16 cellular contexts compared by ENCODE assay signal in genomic region chr11:36402568-36403181, GRCh38.
"Had no signal": no experiment of that assay in that cellular context is flagged by ENCODE, and none has a peak within 500 bp of the region (broad histone marks: within the 10 kb centered on the region; RNA-seq: fewer than 3 reads in every experiment).

No MANE protein-coding gene starts in this region.

- H3K4me3 Mint-ChIP-seq: activated CD4-positive, alpha-beta T cell treated with anti-CD3 and anti-CD28 coated beads, Interleukin-2, amount 10 ng/mL, durations not matched to agents 7 days and 5 days; activated naive CD8-positive, alpha-beta T cell treated with anti-CD3 and anti-CD28 coated beads, Interleukin-2, amount 10 ng/mL, durations not matched to agents 7 days and 5 days; brain; stimulated activated naive CD8-positive, alpha-beta T cell treated with anti-CD3 and anti-CD28 coated beads, Interleukin-15, Interleukin-2, amounts not matched to agents 100 ng/mL and 50 ng/mL, for 24 hours had no signal

- H3K9me3 Mint-ChIP-seq: activated CD4-positive, alpha-beta T cell treated with anti-CD3 and anti-CD28 coated beads, Interleukin-2, amount 10 ng/mL, durations not matched to agents 7 days and 5 days; activated naive CD8-positive, alpha-beta T cell treated with anti-CD3 and anti-CD28 coated beads, Interleukin-2, amount 10 ng/mL, durations not matched to agents 7 days and 5 days; brain; stimulated activated naive CD8-positive, alpha-beta T cell treated with anti-CD3 and anti-CD28 coated beads, Interleukin-15, Interleukin-2, amounts not matched to agents 100 ng/mL and 50 ng/mL, for 24 hours had no signal

- H3K27me3 ChIP-seq: upper lobe of left lung had no signal

- DNase-seq: activated CD4-positive, alpha-beta T cell treated with anti-CD3 and anti-CD28 coated beads, Interleukin-2, amount 10 ng/mL, durations not matched to agents 7 days and 5 days; activated CD4-positive, CD25-positive, alpha-beta regulatory T cell; activated naive CD4-positive, alpha-beta T cell; activated naive CD8-positive, alpha-beta T cell treated with anti-CD3 and anti-CD28 coated beads, Interleukin-2, amount 10 ng/mL, durations not matched to agents 7 days and 5 days; cerebellar nuclear complex; lower lobe of right lung; midbrain; posterior cingulate gyrus; retina; stimulated activated CD4-positive, alpha-beta T cell treated with anti-CD3 and anti-CD28 coated beads, Interleukin-15, amount 100 ng/mL, for 24 hours; stimulated activated CD4-positive, alpha-beta T cell treated with anti-CD3 and anti-CD28 coated beads, Interleukin-4, amount 100 ng/mL, for 24 hours; upper lobe of left lung had no signal

- ATAC-seq: esophagus mucosa, lower lobe of right lung had no signal

- H3K9me3 ChIP-seq: lower lobe of right lung, upper lobe of left lung had no signal

- H3K4me3 ChIP-seq: lower lobe of right lung, skin epidermis, upper lobe of left lung had no signal

- H3K27ac ChIP-seq: lower lobe of right lung, skin epidermis, upper lobe of left lung had no signal

- H3K27ac Mint-ChIP-seq: activated CD4-positive, alpha-beta T cell treated with anti-CD3 and anti-CD28 coated beads, Interleukin-2, amount 10 ng/mL, durations not matched to agents 7 days and 5 days; activated naive CD8-positive, alpha-beta T cell treated with anti-CD3 and anti-CD28 coated beads, Interleukin-2, amount 10 ng/mL, durations not matched to agents 7 days and 5 days had no signal

- H3K27me3 Mint-ChIP-seq: activated CD4-positive, alpha-beta T cell treated with anti-CD3 and anti-CD28 coated beads, Interleukin-2, amount 10 ng/mL, durations not matched to agents 7 days and 5 days; activated naive CD8-positive, alpha-beta T cell treated with anti-CD3 and anti-CD28 coated beads, Interleukin-2, amount 10 ng/mL, durations not matched to agents 7 days and 5 days; brain had no signal
